Comparison of ENCODE assay signal across 1 cellular context in the genomic region with DNA sequence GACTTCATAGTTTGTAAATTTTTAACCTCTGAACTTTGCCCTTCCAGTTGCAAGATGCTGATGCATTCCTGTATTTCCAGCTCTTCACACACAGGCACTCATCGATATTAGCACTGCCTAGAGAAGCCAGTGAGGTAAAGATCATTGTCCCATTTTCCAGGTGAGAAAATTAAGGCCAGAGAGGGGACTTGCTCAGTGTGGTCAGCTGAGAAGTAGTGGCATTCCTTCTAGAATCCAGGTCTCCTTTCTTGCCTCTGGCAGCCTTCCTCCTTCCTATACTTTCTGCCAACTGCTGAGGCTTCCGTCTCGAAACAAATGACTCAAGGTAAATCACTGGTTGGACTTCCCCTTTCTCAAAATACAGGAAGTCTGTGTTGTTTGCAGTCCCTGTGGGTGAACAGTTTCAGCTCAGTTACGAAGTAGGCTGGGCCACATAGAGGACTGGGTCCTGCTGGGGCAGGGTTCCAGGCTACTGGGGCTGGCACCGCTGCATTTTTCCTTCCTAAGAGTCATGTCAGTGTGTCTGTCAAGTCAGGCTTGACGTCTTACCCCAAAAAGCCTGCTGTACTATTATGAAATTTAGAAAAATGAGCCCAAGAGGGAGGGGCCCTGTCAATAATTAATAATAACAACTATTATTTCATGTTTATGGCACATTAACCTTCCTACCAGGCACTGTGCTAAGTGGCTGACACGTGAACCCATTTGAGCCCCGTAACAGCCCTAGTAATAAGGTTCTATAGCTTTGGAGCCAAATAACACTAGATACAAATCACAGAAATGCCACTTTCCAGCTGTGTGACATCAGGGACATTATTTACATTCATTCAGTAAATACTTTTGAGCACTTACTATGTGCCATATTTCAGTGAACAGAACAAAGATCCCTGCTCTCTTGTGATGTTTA.
A peak's percentile ranks its signal among the peaks of the same experiment; 100 is the strongest.
TF ChIP-seq lines count a peak whose summit lies in the region.

No MANE protein-coding gene starts in this region.

TF ChIP-seq in GM12878, 131 proteins besides CTCF, POLR2A, EP300 and RAD21 (continued from another document):
- TF ChIP-seq, protein P1, sequence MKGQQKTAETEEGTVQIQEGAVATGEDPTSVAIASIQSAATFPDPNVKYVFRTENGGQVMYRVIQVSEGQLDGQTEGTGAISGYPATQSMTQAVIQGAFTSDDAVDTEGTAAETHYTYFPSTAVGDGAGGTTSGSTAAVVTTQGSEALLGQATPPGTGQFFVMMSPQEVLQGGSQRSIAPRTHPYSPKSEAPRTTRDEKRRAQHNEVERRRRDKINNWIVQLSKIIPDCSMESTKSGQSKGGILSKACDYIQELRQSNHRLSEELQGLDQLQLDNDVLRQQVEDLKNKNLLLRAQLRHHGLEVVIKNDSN (IDR thresholded peaks at IDR 0.05; ENCODE audit: borderline replicate concordance, extremely low read length, insufficient read depth, low read depth, low read length): no peak
- TF ChIP-seq RB1 (IDR thresholded peaks at IDR 0.05; ENCODE audit: borderline replicate concordance) (no peak), POLR2AphosphoS5 (IDR thresholded peaks at IDR 0.05; ENCODE audit: low read length) (peak; percentile 91), MTA2 (IDR thresholded peaks at IDR 0.05; ENCODE audit: low read depth) (peak; percentile 83), SMC3 (IDR thresholded peaks at IDR 0.05; ENCODE audit: borderline replicate concordance, low read length) (peak; percentile 21; the same call in 1 of the 2 replicates), SRF (IDR thresholded peaks at IDR 0.05; ENCODE audit: low read depth in 2 of 2, low read length in 2 of 2) (no peak), CBX3 (IDR thresholded peaks at IDR 0.05; ENCODE audit: borderline replicate concordance, low read depth) (no peak), POU2F2 (IDR thresholded peaks at IDR 0.05; ENCODE audit: borderline replicate concordance, low read depth, low read length) (0 out of 3 replicates have a peak, but pooled peaks have one; percentile 69), KLF5 (IDR thresholded peaks at IDR 0.05; ENCODE audit: partially characterized antibody) (peak; percentile 41), CHD4 (IDR thresholded peaks at IDR 0.05) (0 out of 2 replicates have a peak, but pooled peaks have one; percentile 85), WRNIP1 (IDR thresholded peaks at IDR 0.05; ENCODE audit: borderline replicate concordance, low read depth, low read length) (no peak), HCFC1 (IDR thresholded peaks at IDR 0.05; ENCODE audit: low read length) (no peak), HDGF (IDR thresholded peaks at IDR 0.05) (no peak), STAT1 (conservative IDR thresholded peaks at IDR 0.05) (no peak), ZNF24 (IDR thresholded peaks at IDR 0.05) (no peak), NR2F1 (conservative IDR thresholded peaks at IDR 0.05) (peak; percentile 92)
- TF ChIP-seq, protein P2, sequence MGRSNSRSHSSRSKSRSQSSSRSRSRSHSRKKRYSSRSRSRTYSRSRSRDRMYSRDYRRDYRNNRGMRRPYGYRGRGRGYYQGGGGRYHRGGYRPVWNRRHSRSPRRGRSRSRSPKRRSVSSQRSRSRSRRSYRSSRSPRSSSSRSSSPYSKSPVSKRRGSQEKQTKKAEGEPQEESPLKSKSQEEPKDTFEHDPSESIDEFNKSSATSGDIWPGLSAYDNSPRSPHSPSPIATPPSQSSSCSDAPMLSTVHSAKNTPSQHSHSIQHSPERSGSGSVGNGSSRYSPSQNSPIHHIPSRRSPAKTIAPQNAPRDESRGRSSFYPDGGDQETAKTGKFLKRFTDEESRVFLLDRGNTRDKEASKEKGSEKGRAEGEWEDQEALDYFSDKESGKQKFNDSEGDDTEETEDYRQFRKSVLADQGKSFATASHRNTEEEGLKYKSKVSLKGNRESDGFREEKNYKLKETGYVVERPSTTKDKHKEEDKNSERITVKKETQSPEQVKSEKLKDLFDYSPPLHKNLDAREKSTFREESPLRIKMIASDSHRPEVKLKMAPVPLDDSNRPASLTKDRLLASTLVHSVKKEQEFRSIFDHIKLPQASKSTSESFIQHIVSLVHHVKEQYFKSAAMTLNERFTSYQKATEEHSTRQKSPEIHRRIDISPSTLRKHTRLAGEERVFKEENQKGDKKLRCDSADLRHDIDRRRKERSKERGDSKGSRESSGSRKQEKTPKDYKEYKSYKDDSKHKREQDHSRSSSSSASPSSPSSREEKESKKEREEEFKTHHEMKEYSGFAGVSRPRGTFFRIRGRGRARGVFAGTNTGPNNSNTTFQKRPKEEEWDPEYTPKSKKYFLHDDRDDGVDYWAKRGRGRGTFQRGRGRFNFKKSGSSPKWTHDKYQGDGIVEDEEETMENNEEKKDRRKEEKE (IDR thresholded peaks at IDR 0.05): no peak
- TF ChIP-seq, protein P3, sequence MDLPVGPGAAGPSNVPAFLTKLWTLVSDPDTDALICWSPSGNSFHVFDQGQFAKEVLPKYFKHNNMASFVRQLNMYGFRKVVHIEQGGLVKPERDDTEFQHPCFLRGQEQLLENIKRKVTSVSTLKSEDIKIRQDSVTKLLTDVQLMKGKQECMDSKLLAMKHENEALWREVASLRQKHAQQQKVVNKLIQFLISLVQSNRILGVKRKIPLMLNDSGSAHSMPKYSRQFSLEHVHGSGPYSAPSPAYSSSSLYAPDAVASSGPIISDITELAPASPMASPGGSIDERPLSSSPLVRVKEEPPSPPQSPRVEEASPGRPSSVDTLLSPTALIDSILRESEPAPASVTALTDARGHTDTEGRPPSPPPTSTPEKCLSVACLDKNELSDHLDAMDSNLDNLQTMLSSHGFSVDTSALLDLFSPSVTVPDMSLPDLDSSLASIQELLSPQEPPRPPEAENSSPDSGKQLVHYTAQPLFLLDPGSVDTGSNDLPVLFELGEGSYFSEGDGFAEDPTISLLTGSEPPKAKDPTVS (IDR thresholded peaks at IDR 0.05; ENCODE audit: low read depth, low read length): no peak
TF ChIP-seq in GM12878: peak in this region for 61.
